9 cellular contexts compared by ENCODE assay signal in the genomic region with DNA sequence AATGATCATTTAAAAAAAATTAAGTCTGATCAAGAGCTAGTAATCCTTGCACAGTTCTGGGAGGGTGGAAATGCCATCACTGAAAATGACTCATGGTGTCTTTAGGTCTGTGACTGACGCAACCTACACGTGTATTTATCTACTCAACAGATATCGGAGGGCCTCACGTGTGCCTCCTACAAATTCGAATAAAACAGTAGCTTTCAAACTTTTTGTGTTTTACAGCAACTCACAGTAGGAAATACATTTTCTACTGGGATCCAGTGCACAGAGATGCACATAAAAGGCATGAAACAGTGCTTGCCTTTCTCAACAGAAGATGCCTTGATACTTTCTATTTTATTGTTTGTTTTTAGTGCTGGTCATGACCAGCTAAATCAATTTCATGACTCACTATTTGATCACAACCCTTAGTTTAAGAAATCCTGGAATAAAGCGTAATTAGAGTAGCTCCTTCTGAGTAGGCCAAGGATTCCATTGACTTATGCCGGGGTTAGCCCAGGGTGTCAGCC.
DNase-seq lines count a peak whose midpoint lies in the region; ATAC-seq and TF ChIP-seq lines count a peak whose summit lies in the region.
"Had no signal": no experiment of that assay in that cellular context is flagged by ENCODE, and none has a peak within 500 bp of the region (broad histone marks: within the 10 kb centered on the region; RNA-seq: fewer than 3 reads in every experiment).

No MANE protein-coding gene starts in this region.

- no peak for TF ChIP-seq POLR2A in stomach (IDR thresholded peaks at IDR 0.05)

- H3K27ac Mint-ChIP-seq in HFFc6 = peak overlapping the region; percentile 96
- H3K27ac Mint-ChIP-seq: activated naive CD8-positive, alpha-beta T cell had no signal

- no peak overlapping the region for H3K4me3 ChIP-seq in stomach

- H3K4me1 Mint-ChIP-seq in HFFc6 (ENCODE audit: low read depth) = peaks cover 45% of the 10 kb centered on the region

- H3K36me3 Mint-ChIP-seq in HFFc6 (ENCODE audit: low read depth) = no peaks in the 10 kb centered on the region
- H3K36me3 Mint-ChIP-seq: activated naive CD8-positive, alpha-beta T cell had no signal

- H3K9me3 Mint-ChIP-seq in HFFc6 = no peaks in the 10 kb centered on the region

- peak; percentile 87 for DNase-seq in HFFc6
- peak; percentile 80 for DNase-seq in RPMI7951 (ENCODE audit: low read depth)
- peak; percentile 72 for DNase-seq in fibroblast of gingiva (ENCODE audit: low read depth)
- DNase-seq in stomach = no peak
- DNase-seq in NCI-H524 (lab: John Stamatoyannopoulos, UW) = no peak
- no peak for DNase-seq in stimulated activated CD4-positive, alpha-beta T cell treated with anti-CD3 and anti-CD28 coated beads, Interleukin-1b, Interleukin-23, amount 100 ng/mL, for 48 hours
- DNase-seq: Karpas-422 had no signal

- TF ChIP-seq CTCF in HFFc6 (IDR thresholded peaks at IDR 0.05) (no peak), stomach (IDR thresholded peaks at IDR 0.05) (no peak)

- peaks cover 0 to 15% (median 4%) of the 10 kb centered on the region in 4 donors for H3K4me1 ChIP-seq in stomach

- peaks cover 0 to 7% (median 3%) of the 10 kb centered on the region in 4 donors for H3K36me3 ChIP-seq in stomach

- WGBS in stomach, 5 donors = 46 to 68% (median 57%) methylated on average over 7 of the region's 7 CpGs

- H3K27me3 ChIP-seq in stomach = no peaks in the 10 kb centered on the region

- H3K27ac ChIP-seq in stomach = peak overlapping the region in 4 of 5 donors; percentile 31 to 79 (median 54)

- no peak for TF ChIP-seq EP300 in stomach (IDR thresholded peaks at IDR 0.05)

- peaks cover 3% of the 10 kb centered on the region; the same call in 1 of the 2 replicates for H3K27me3 Mint-ChIP-seq in HFFc6 (ENCODE audit: insufficient read depth)
- H3K27me3 Mint-ChIP-seq: activated naive CD8-positive, alpha-beta T cell had no signal

- intact Hi-C loops in stomach (cut with DNase I; ENCODE audit: low total_unique reads) = no loop called here

- no peak for ATAC-seq in HG03095 (IDR thresholded peaks at IDR 0.05; ENCODE audit: unreplicated experiment)

- peak overlapping the region; percentile 85 for H3K4me3 Mint-ChIP-seq in HFFc6
- H3K4me3 Mint-ChIP-seq: activated naive CD8-positive, alpha-beta T cell had no signal

- no peaks in the 10 kb centered on the region for H3K9me3 ChIP-seq in stomach

Comparison
In these comparisons a context has a peak if more than half of its experiments do, and no peak if none do; other contexts are left out.
1. DNase-seq: peak in HFFc6 (single experiment), RPMI7951 (single experiment) and fibroblast of gingiva (single experiment); none in stomach (single experiment), NCI-H524 (0 of 2) and stimulated activated CD4-positive, alpha-beta T cell treated with anti-CD3 and anti-CD28 coated beads, Interleukin-1b, Interleukin-23, amount 100 ng/mL, for 48 hours (single experiment).